ENCODE assay signal across 15 cellular contexts in the genomic region with DNA sequence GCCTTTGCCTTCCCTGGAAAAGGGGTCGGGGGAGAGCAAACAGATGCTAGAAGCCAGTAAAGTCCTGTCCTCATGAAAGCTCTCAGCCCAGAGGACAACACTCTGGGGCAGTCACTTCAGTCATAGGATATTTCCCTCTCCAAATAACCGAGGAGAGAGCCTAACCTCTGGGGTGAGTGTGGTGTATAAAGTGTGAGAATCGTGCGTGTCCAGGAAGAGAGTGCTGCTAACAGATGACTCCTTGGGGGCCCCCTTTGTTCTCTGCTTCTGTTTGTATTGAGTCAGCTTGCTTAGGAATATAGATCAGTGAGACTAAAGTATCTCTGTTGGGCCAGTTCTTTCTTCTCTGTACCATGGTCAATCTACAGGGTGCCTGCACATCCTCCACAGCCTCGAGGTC.
DNase-seq lines count a peak whose midpoint lies in the region; TF ChIP-seq lines count a peak whose summit lies in the region.
"Had no signal": no experiment of that assay in that cellular context is flagged by ENCODE, and none has a peak within 500 bp of the region (broad histone marks: within the 10 kb centered on the region; RNA-seq: fewer than 3 reads in every experiment).

No MANE protein-coding gene starts in this region.

- TF ChIP-seq POLR2A in Peyer's patch (IDR thresholded peaks at IDR 0.05): no peak
- TF ChIP-seq POLR2A in thyroid gland (IDR thresholded peaks at IDR 0.05): no peak

- H3K79me2 ChIP-seq in fibroblast of lung (ENCODE audit: control insufficient read depth, insufficient read depth, low read length): no peaks in the 10 kb centered on the region

- no peak overlapping the region for H3K4me3 Mint-ChIP-seq in nephron

- no peak overlapping the region for H3K9ac ChIP-seq in fibroblast of lung (ENCODE audit: insufficient read depth, low read length)

- intact Hi-C loops in thyroid gland (cut with DNase I): no loop called here

- peak overlapping the region; percentile 6 to 60 (median 48) for H3K27ac Mint-ChIP-seq in nephron

- peak overlapping the region; percentile 45 for H3K4me2 ChIP-seq in fibroblast of lung (ENCODE audit: extremely low read depth, insufficient read depth, low read length)

- H3K4me1 ChIP-seq in Peyer's patch: no peaks in the 10 kb centered on the region
- H3K4me1 ChIP-seq in fibroblast of lung (ENCODE audit: control insufficient read depth, extremely low read depth, insufficient read depth, low read length): peaks cover 7% of the 10 kb centered on the region
- H3K4me1 ChIP-seq in thyroid gland: peaks cover 30 to 33% of the 10 kb centered on the region in 2 donors

- H3K9me3 ChIP-seq in Peyer's patch (no peaks in the 10 kb centered on the region), fibroblast of lung (ENCODE audit: control insufficient read depth, insufficient read depth, low read depth, low read length) (no peaks in the 10 kb centered on the region), thyroid gland (no peaks in the 10 kb centered on the region)
- H3K9me3 ChIP-seq: neutrophil had no signal

- H3K36me3 Mint-ChIP-seq in nephron (ENCODE audit: low read depth): peaks cover 57% of the 10 kb centered on the region

- peak overlapping the region in 3 of 4 donors; percentile 17 to 56 (median 50) for H3K27ac ChIP-seq in Peyer's patch
- H3K27ac ChIP-seq in fibroblast of lung (ENCODE audit: insufficient read depth, low read length): no peak overlapping the region
- H3K27ac ChIP-seq in thyroid gland: peak overlapping the region; percentile 39 to 67 (median 52)
- H3K27ac ChIP-seq: neutrophil had no signal

- H3K27me3 ChIP-seq in Peyer's patch (no peaks in the 10 kb centered on the region), fibroblast of lung (ENCODE audit: control insufficient read depth, insufficient read depth, low read length) (no peaks in the 10 kb centered on the region), thyroid gland (no peaks in the 10 kb centered on the region)
- H3K27me3 ChIP-seq: neutrophil had no signal

- peak overlapping the region; percentile 13 for H2AFZ ChIP-seq in fibroblast of lung (ENCODE audit: low read length)

- no peaks in the 10 kb centered on the region for H3K36me3 ChIP-seq in Peyer's patch
- no peaks in the 10 kb centered on the region for H3K36me3 ChIP-seq in fibroblast of lung (ENCODE audit: control insufficient read depth, insufficient read depth, low read length)
- H3K36me3 ChIP-seq in thyroid gland: no peaks in the 10 kb centered on the region
- H3K36me3 ChIP-seq: neutrophil had no signal

- TF ChIP-seq CTCF in Peyer's patch (IDR thresholded peaks at IDR 0.05) (no peak), fibroblast of lung (conservative IDR thresholded peaks at IDR 0.05 in 1 of 2, IDR thresholded peaks at IDR 0.05 in 1 of 2; ENCODE audit: low read depth in 1 of 2, low read length in 2 of 2) (no peak), nephron (IDR thresholded peaks at IDR 0.05; ENCODE audit: unreplicated experiment in 3 of 3) (no peak), thyroid gland (IDR thresholded peaks at IDR 0.05) (no peak)

- DNase-seq in Peyer's patch (no peak), fibroblast of lung (ENCODE audit: low read depth in 2 of 2) (peak in 1 of 2 donors; percentile 44), thyroid gland (no peak), dedifferentiated amniotic fluid mesenchymal stem cell (ENCODE audit: extremely low spot score) (no peak), T-helper 2 cell (no peak), T1000 (lab: John Stamatoyannopoulos, UW) (no peak)
- DNase-seq in effector CD4-positive, alpha-beta T cell: no peak
- DNase-seq: activated CD4-positive, alpha-beta T cell treated with anti-CD3 and anti-CD28 coated beads for 4 hours; activated T-cell treated with anti-CD3 and anti-CD28 coated beads, Interleukin-2, amount 50 U/mL, for 1 hour; C1 segment of cervical spinal cord; cortex of kidney; stimulated activated CD4-positive, alpha-beta T cell treated with anti-CD3 and anti-CD28 coated beads, Interleukin-12 subunit alpha, Interleukin-12 subunit beta, amount 100 ng/mL, for 4 hours; substantia nigra had no signal

- no peaks in the 10 kb centered on the region for H4K20me1 ChIP-seq in fibroblast of lung (ENCODE audit: control insufficient read depth, extremely low read depth, insufficient read depth, low read length)

- no peaks in the 10 kb centered on the region for H3K9me3 Mint-ChIP-seq in nephron

- H3K4me3 ChIP-seq in Peyer's patch (no peak overlapping the region), fibroblast of lung (replicated peaks in 1 of 4; ENCODE audit: control extremely low read depth in 1 of 4, insufficient read depth in 1 of 4, low read depth in 3 of 4, low read length in 4 of 4) (no peak overlapping the region), thyroid gland (replicated peaks in 1 of 3) (no peak overlapping the region)

- peaks cover 42% of the 10 kb centered on the region for H3K4me1 Mint-ChIP-seq in nephron

- 35 to 46% methylated on average over 5 of the region's 5 CpGs for WGBS in thyroid gland, 2 donors

- no peaks in the 10 kb centered on the region for H3K27me3 Mint-ChIP-seq in nephron (ENCODE audit: low read depth)
